Comparison of ENCODE assay signal across 14 cellular contexts in the genomic region with DNA sequence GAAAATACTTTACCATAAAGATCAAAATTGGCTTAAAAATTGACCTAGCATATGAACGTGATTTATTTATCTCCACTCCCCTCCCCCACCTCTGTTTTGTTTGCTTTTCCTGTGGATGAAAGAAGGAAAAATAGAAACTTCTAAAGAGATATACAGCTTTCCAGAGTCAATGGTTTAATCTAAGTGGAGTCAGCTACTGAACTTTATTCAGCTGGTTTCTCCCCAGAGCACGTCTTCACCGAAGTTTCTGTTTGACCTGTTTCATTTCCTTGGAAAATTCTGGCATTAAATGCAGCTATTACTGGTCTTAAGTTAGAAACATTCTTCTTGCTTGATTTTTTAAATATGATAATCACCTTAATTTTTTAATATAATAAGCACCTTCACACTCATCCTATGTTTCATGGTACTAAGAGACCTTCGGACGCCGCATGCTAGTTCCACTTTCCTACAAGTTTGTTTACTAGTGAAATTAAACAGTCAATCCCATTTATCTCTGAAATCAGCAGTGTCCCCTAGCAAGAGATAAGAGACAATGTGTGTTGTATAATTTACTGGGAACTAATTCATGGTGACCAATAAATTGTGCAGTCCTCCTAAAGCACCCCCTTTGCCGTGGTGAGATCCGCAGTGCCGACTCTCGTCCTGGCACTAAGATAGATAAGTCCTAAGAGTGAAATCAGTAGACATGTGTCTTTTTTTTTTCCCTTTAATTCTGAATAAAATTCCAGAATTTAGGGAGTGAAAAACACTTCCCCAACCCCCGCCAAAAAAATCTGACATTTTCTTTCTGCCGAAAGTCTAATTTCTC.
DNase-seq lines count a peak whose midpoint lies in the region; ATAC-seq, FAIRE-seq and TF ChIP-seq lines count a peak whose summit lies in the region.
"Had no signal": no experiment of that assay in that cellular context is flagged by ENCODE, and none has a peak within 500 bp of the region (broad histone marks: within the 10 kb centered on the region; RNA-seq: fewer than 3 reads in every experiment).

No MANE protein-coding gene starts in this region.

- H3K27ac Mint-ChIP-seq in glutamatergic neuron (ENCODE audit: unreplicated experiment): no peak overlapping the region

- CTCF ChIA-PET in HepG2 (lab: Yijun Ruan, JAX; ENCODE audit: low intra/inter-chr PET ratio, low total read pairs): no interaction called here

- no peaks in the 10 kb centered on the region for H3K27me3 Mint-ChIP-seq in glutamatergic neuron (ENCODE audit: unreplicated experiment)

- TF ChIP-seq POLR2A in HepG2 (IDR thresholded peaks at IDR 0.05; ENCODE audit: insufficient read depth in 1 of 2, low read depth in 2 of 2, low read length in 2 of 2): no peak

- ATAC-seq in HepG2 (no peak), left lobe of liver (peak; percentile 67), pancreas (peak in 3 of 4 donors; percentile 55 to 69 (median 61))
- ATAC-seq: Right ventricle myocardium inferior had no signal

- peak overlapping the region; percentile 72 to 93 for H3K9ac ChIP-seq in liver (ENCODE audit: low read depth in 1 of 2, low read length in 2 of 2)
- no peak overlapping the region for H3K9ac ChIP-seq in HepG2 (ENCODE audit: insufficient read depth, low read depth, low read length)

- BruUV-seq in HepG2 (replicated peaks; lab: Mats Ljungman, UMichigan): no TSS peak

- no peak overlapping the region for H2AFZ ChIP-seq in HepG2 (ENCODE audit: low read length)

- TF ChIP-seq EP300 in HepG2 (IDR thresholded peaks at IDR 0.05; ENCODE audit: low read depth in 2 of 2, low read length in 2 of 2) (no peak), HepG2 (CRISPR knock-in tag; IDR thresholded peaks at IDR 0.05; ENCODE audit: borderline replicate concordance) (no peak)

- POLR2A ChIA-PET in HepG2 (lab: Yijun Ruan, JAX): no interaction called here

- H3K4me3 ChIP-seq in liver (ENCODE audit: low read depth in 1 of 3, low read length in 3 of 3) (peak overlapping the region; percentile 60 to 76 (median 61)), HepG2 (replicated peaks in 1 of 3; ENCODE audit: insufficient read depth in 1 of 3, low read depth in 2 of 3, low read length in 3 of 3) (no peak overlapping the region), pancreas (peak overlapping the region in 2 of 4 donors; percentile 36 to 38), urinary bladder (ENCODE audit: low read depth, low read length) (peak overlapping the region; percentile 31)

- no peaks in the 10 kb centered on the region for H3K36me3 Mint-ChIP-seq in glutamatergic neuron (ENCODE audit: unreplicated experiment)

- H3K4me1 ChIP-seq in liver (ENCODE audit: control insufficient read depth in 4 of 4, insufficient read depth in 4 of 4, low read length in 3 of 4): peaks cover 0 to 4% (median 0%) of the 10 kb centered on the region in 4 donors
- no peaks in the 10 kb centered on the region for H3K4me1 ChIP-seq in HepG2 (ENCODE audit: insufficient read depth, low read length)
- H3K4me1 ChIP-seq in pancreas: no peaks in the 10 kb centered on the region
- peaks cover 3% of the 10 kb centered on the region for H3K4me1 ChIP-seq in urinary bladder (ENCODE audit: insufficient read depth)

- TF ChIP-seq RAD21 in liver (IDR thresholded peaks at IDR 0.05) (no peak), HepG2 (CRISPR knock-in tag; IDR thresholded peaks at IDR 0.05) (no peak)

- H3K27me3 ChIP-seq in liver (ENCODE audit: control insufficient read depth in 4 of 4, insufficient read depth in 4 of 4, low read length in 3 of 4) (no peaks in the 10 kb centered on the region), HepG2 (ENCODE audit: control insufficient read depth in 1 of 2, insufficient read depth in 2 of 2, low read length in 2 of 2) (no peaks in the 10 kb centered on the region; a peak in 1 of 5 replicates), pancreas (no peaks in the 10 kb centered on the region)

- no peaks in the 10 kb centered on the region for H4K20me1 ChIP-seq in HepG2 (ENCODE audit: insufficient read depth, low read length)

- DNase-seq in HepG2 (ENCODE audit: low spot score) (no peak), left lobe of liver (ENCODE audit: low spot score) (no peak), pancreas (no peak), glutamatergic neuron (no peak), glomerular visceral epithelial cell (ENCODE audit: extremely low spot score) (no peak), D721Med (ENCODE audit: insufficient read length, low spot score) (no peak)
- DNase-seq: C1 segment of cervical spinal cord, EL, NCI-H1436 treated with DMSO at 0.1 percent for 48 hours, NCI-H2107, NCI-H345 had no signal

- H3K4me1 Mint-ChIP-seq in glutamatergic neuron (ENCODE audit: low read depth, unreplicated experiment): peaks cover 11% of the 10 kb centered on the region

- no peak overlapping the region for H3K4me2 ChIP-seq in HepG2 (ENCODE audit: low read depth, low read length)

- no peak for FAIRE-seq in HepG2 (lab: Jason Lieb, UNC)
- FAIRE-seq in pancreas (lab: Jason Lieb, UNC): no peak
- no peak for FAIRE-seq in D721Med (lab: Jason Lieb, UNC)

- H3K9me3 Mint-ChIP-seq in glutamatergic neuron (ENCODE audit: unreplicated experiment): no peaks in the 10 kb centered on the region

- no peak overlapping the region for H3K4me3 Mint-ChIP-seq in glutamatergic neuron (ENCODE audit: unreplicated experiment)

- H3K9me3 ChIP-seq in liver (ENCODE audit: control insufficient read depth in 4 of 4, low read length in 3 of 4): no peaks in the 10 kb centered on the region
- H3K9me3 ChIP-seq in HepG2 (ENCODE audit: low read length): no peaks in the 10 kb centered on the region
- H3K9me3 ChIP-seq in pancreas: no peaks in the 10 kb centered on the region

- no peaks in the 10 kb centered on the region for H3K79me2 ChIP-seq in HepG2 (ENCODE audit: insufficient read depth, low read length)

- 40% methylated on average over 12 of the region's 12 CpGs for WGBS in liver
- WGBS in HepG2 (ENCODE audit: low lambda C conversion rate): 87% methylated on average over 12 of the region's 12 CpGs
- WGBS in pancreas, 2 donors: 22 to 33% methylated on average over 12 of the region's 12 CpGs
- WGBS in urinary bladder: 59% methylated on average over 12 of the region's 12 CpGs

- H3K36me3 ChIP-seq in liver (ENCODE audit: control insufficient read depth in 4 of 4, insufficient read depth in 3 of 4, low read depth in 1 of 4, low read length in 3 of 4) (no peaks in the 10 kb centered on the region), HepG2 (replicated peaks in 1 of 2; ENCODE audit: control insufficient read depth in 1 of 2, insufficient read depth in 2 of 2, low read length in 2 of 2) (no peaks in the 10 kb centered on the region), pancreas (no peaks in the 10 kb centered on the region), urinary bladder (ENCODE audit: insufficient read depth) (no peaks in the 10 kb centered on the region)

- H3K27ac ChIP-seq in liver (ENCODE audit: low read depth in 1 of 2, low read length in 2 of 2): peak overlapping the region; percentile 45 to 51
- H3K27ac ChIP-seq in HepG2 (ENCODE audit: extremely low read length, insufficient read depth, low read length): no peak overlapping the region
- H3K27ac ChIP-seq in pancreas: peak overlapping the region in 1 of 4 donors; percentile 25
- no peak overlapping the region for H3K27ac ChIP-seq in urinary bladder (ENCODE audit: low read depth)

- in situ Hi-C loops in HepG2 (cut with HindIII; ENCODE audit: extremely low pct_ligation_motif_present, low pct_unique_long_range_greater_than_20kb): loop anchor here (10.0 kb wide), 1 partner anchor 1046 kb away; no protein-coding TSS in a partner anchor

- intact Hi-C loops in HepG2 (cut with micrococcal nuclease; ENCODE audit: unreplicated experiment) (loop anchor here (10.0 kb wide), 1 partner anchor 256 kb away; no protein-coding TSS in a partner anchor), pancreas (cut with DNase I) (loop anchor here in 1 of 3 donors (10.0 kb wide), 1 partner anchor 1056 kb away; no protein-coding TSS in a partner anchor)

- TF ChIP-seq CTCF in liver (IDR thresholded peaks at IDR 0.05; ENCODE audit: low read depth, low read length, missing input control) (no peak), HepG2 (CRISPR knock-in tag; IDR thresholded peaks at IDR 0.05) (no peak), pancreas (IDR thresholded peaks at IDR 0.05) (no peak), glutamatergic neuron (IDR thresholded peaks at IDR 0.05; ENCODE audit: partially characterized antibody, unreplicated experiment) (no peak), D721Med (IDR thresholded peaks at IDR 0.05; ENCODE audit: insufficient read depth, missing control alignments) (no peak)

TF ChIP-seq in liver, 16 proteins besides CTCF, POLR2A, EP300 and RAD21:
- no peak for TF ChIP-seq RXRA (IDR thresholded peaks at IDR 0.05)
- TF ChIP-seq TAF1 (conservative IDR thresholded peaks at IDR 0.05): peak; percentile 49

TF ChIP-seq in HepG2, 621 proteins besides CTCF, POLR2A, EP300 and RAD21 (continues in another document):
- no peak for TF ChIP-seq PRDM10 (CRISPR knock-in tag; IDR thresholded peaks at IDR 0.05; ENCODE audit: low read depth)

Comparison
In these comparisons a context has a peak if more than half of its experiments do, and no peak if none do; other contexts are left out.
1. H3K27ac ChIP-seq: peak in liver (2 of 2); none in HepG2 (single experiment) and urinary bladder (single experiment).
2. H3K4me3 ChIP-seq: peak in liver (3 of 3) and urinary bladder (single experiment); none in HepG2 (0 of 3).